In genomic region chr6:152338335-152339125, GRCh38 we compare ENCODE assay signal across 8 cellular contexts.
A peak's percentile ranks its signal among the peaks of the same experiment; 100 is the strongest.
DNase-seq lines count a peak whose midpoint lies in the region; ATAC-seq, FAIRE-seq and TF ChIP-seq lines count a peak whose summit lies in the region.

No MANE protein-coding gene starts in this region.

- peak; percentile 96 for TF ChIP-seq CTCF in AG04450 (IDR thresholded peaks at IDR 0.05; ENCODE audit: low read depth, low read length)
- TF ChIP-seq CTCF in prostate gland (IDR thresholded peaks at IDR 0.05) = peak; percentile 53 to 73 (median 69)

- DNase-seq in AG04450 (ENCODE audit: low read depth, low spot score) = no peak
- peak; percentile 51 for DNase-seq in OCI-M1 (lab: John Stamatoyannopoulos, UW)
- peak; percentile 48 for DNase-seq in germinal center (ENCODE audit: low spot score)
- no peak for DNase-seq in prostate gland (ENCODE audit: low spot score)
- DNase-seq in RCC 7860 (ENCODE audit: low spot score) = no peak

- no peaks in the 10 kb centered on the region for H3K9me3 Mint-ChIP-seq in activated T-helper 17 cell treated with anti-CD3 and anti-CD28 coated beads, Interleukin-2, amount 50 U/mL, for 72 hours

- intact Hi-C loops in prostate gland (cut with DNase I) = no loop called here

- H3K36me3 Mint-ChIP-seq in activated T-helper 17 cell treated with anti-CD3 and anti-CD28 coated beads, Interleukin-2, amount 50 U/mL, for 72 hours (ENCODE audit: low read depth) = no peaks in the 10 kb centered on the region

- H3K4me3 ChIP-seq in AG04450 (ENCODE audit: low read depth, low read length) (no peak overlapping the region), prostate gland (no peak overlapping the region)

- no peak for FAIRE-seq in RCC 7860 (lab: Jason Lieb, UNC)

- no peak overlapping the region for H3K4me3 Mint-ChIP-seq in activated T-helper 17 cell treated with anti-CD3 and anti-CD28 coated beads, Interleukin-2, amount 50 U/mL, for 72 hours

- CTCF ChIA-PET in AG04450 (lab: Charles Lee) = interaction anchor here (0.7 to 5.0 kb wide), 24 partner anchors 8 to 649 kb away, joined by 3 to 57 read pairs (median 6); no protein-coding TSS in a partner anchor

- no peak for TF ChIP-seq POLR2A in prostate gland (IDR thresholded peaks at IDR 0.05)

- H3K27ac Mint-ChIP-seq in activated T-helper 17 cell treated with anti-CD3 and anti-CD28 coated beads, Interleukin-2, amount 50 U/mL, for 72 hours = no peak overlapping the region

- H3K36me3 ChIP-seq in prostate gland = no peaks in the 10 kb centered on the region

- ATAC-seq in GM18519 (IDR thresholded peaks at IDR 0.05; ENCODE audit: low FRiP score, unreplicated experiment) (peak; percentile 80), HG02981 (IDR thresholded peaks at IDR 0.05; ENCODE audit: unreplicated experiment) (peak; percentile 85)
- peak; percentile 58 for ATAC-seq in activated T-helper 17 cell treated with anti-CD3 and anti-CD28 coated beads, Interleukin-2, amount 50 U/mL, for 72 hours (replicated peaks)

- H3K27me3 ChIP-seq in AG04450 (ENCODE audit: control insufficient read depth, insufficient read depth, low read length) (no peaks in the 10 kb centered on the region), prostate gland (replicated peaks; ENCODE audit: insufficient read depth) (no peaks in the 10 kb centered on the region)

- no peaks in the 10 kb centered on the region for H3K9me3 ChIP-seq in AG04450 (ENCODE audit: control insufficient read depth, insufficient read depth, low read length)
- no peaks in the 10 kb centered on the region for H3K9me3 ChIP-seq in prostate gland

- H3K27me3 Mint-ChIP-seq in activated T-helper 17 cell treated with anti-CD3 and anti-CD28 coated beads, Interleukin-2, amount 50 U/mL, for 72 hours = peaks cover 3% of the 10 kb centered on the region

- no peaks in the 10 kb centered on the region for H3K4me1 Mint-ChIP-seq in activated T-helper 17 cell treated with anti-CD3 and anti-CD28 coated beads, Interleukin-2, amount 50 U/mL, for 72 hours

- no peak overlapping the region for H3K27ac ChIP-seq in AG04450 (ENCODE audit: low read depth, low read length)
- H3K27ac ChIP-seq in prostate gland = no peak overlapping the region

- no peaks in the 10 kb centered on the region for H3K4me1 ChIP-seq in prostate gland (replicated peaks)

- POLR2A ChIA-PET in AG04450 (lab: Yijun Ruan, JAX) = no interaction called here

- WGBS in prostate gland = 55% methylated on average over 10 of the region's 10 CpGs

Comparison
In these comparisons a context has a peak if more than half of its experiments do, and no peak if none do; other contexts are left out.
1. DNase-seq: peak in OCI-M1 (single experiment) and germinal center (single experiment); none in AG04450 (single experiment), prostate gland (single experiment) and RCC 7860 (single experiment).
2. Peak in every context shown above with its lines, with median percentiles within 50 percentile points of each other: ATAC-seq.